8 cellular contexts compared by ENCODE assay signal in the genomic region with DNA sequence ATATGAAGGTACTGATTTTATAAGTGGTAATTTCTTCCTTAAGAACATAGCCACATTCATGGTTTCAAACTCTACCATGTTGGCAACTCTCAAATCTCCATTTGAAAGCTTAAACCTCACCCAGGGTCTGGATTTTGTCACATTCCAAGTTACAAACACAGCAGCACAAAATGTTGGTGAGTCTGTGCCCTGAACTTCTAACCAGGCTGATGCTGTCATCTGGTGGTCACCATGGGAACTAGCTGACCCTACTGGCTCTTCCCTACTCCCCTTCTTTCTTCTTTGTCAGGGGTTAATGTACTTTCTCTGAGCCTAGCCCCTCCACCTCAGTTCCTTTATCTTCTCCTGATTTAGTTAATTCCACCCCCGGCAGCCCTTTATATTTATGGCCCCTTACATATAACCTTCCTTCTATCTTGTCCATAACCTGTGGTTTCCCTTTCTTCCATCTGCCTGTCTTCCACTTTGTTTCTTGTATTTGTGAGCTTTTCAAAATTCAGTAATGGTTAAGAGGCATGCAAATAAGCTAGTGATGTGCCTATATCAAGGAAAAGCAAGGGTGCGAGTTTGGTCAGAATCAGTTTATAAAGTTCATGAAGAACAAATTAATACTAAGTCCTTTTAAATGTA. TPM values are rescaled to one million over a fixed set of nuclear protein-coding genes. Genes with fewer than 3 reads are reported as not detected.
DNase-seq lines count a peak whose midpoint lies in the region; ATAC-seq and TF ChIP-seq lines count a peak whose summit lies in the region.

No MANE protein-coding gene starts in this region.

- H3K9me3 ChIP-seq in hepatocyte (ENCODE audit: low read depth): no peaks in the 10 kb centered on the region

- H3K9me2 ChIP-seq in hepatocyte (replicated peaks; ENCODE audit: insufficient read depth): no peaks in the 10 kb centered on the region

- peak; percentile 34 for DNase-seq in stimulated activated CD4-positive, alpha-beta T cell treated with anti-CD3 and anti-CD28 coated beads, Interleukin-12 subunit alpha, Interleukin-12 subunit beta, amount 100 ng/mL, for 4 hours
- no peak for DNase-seq in stimulated activated CD4-positive, alpha-beta T cell treated with anti-CD3 and anti-CD28 coated beads, Interleukin-1b, Interleukin-23, amount 100 ng/mL, for 48 hours
- DNase-seq in SK-N-DZ (ENCODE audit: low spot score) (peak; percentile 34), astrocyte of the cerebellum (ENCODE audit: low read depth) (peak; percentile 55), hepatocyte (ENCODE audit: low spot score) (peak; percentile 67), sciatic nerve (ENCODE audit: low spot score) (no peak)

- no peak overlapping the region for H3K4me2 ChIP-seq in hepatocyte

- no peak overlapping the region for H3K4me3 ChIP-seq in astrocyte of the cerebellum (ENCODE audit: low read depth, low read length)
- H3K4me3 ChIP-seq in hepatocyte: no peak overlapping the region

- ATAC-seq in HG03175 (IDR thresholded peaks at IDR 0.05; ENCODE audit: unreplicated experiment): peak; percentile 55
- peak; percentile 87 for ATAC-seq in sciatic nerve
- ATAC-seq in HG02571 (IDR thresholded peaks at IDR 0.05; ENCODE audit: unreplicated experiment): no peak

- no peaks in the 10 kb centered on the region for H3K27me3 ChIP-seq in hepatocyte

- 65% methylated on average over 2 of the region's 2 CpGs for WGBS in hepatocyte (ENCODE audit: low lambda C conversion rate, missing lambda C conversion rate)

- H4K20me1 ChIP-seq in hepatocyte (ENCODE audit: insufficient read depth, poor library complexity, severe bottlenecking): no peaks in the 10 kb centered on the region

- in situ Hi-C loops in astrocyte of the cerebellum (cut with HindIII; ENCODE audit: low sequenced_read_pairs): loop anchor here (5.0 kb wide), 1 partner anchor 293 kb away; no protein-coding TSS in a partner anchor

- peaks cover 11% of the 10 kb centered on the region for H3K79me2 ChIP-seq in hepatocyte

- intact Hi-C loops in sciatic nerve (cut with DNase I): loop anchor here (10.0 kb wide), 1 partner anchor 136 kb away; no protein-coding TSS in a partner anchor

- no peaks in the 10 kb centered on the region for H3K4me1 ChIP-seq in hepatocyte (ENCODE audit: insufficient read depth)

- no peaks in the 10 kb centered on the region for H3K36me3 ChIP-seq in hepatocyte (replicated peaks; ENCODE audit: insufficient read depth, low read depth)

- TF ChIP-seq CTCF in astrocyte of the cerebellum (IDR thresholded peaks at IDR 0.05; ENCODE audit: low read depth, low read length, missing control alignments): peak; percentile 96
- peak; percentile 80 for TF ChIP-seq CTCF in hepatocyte (IDR thresholded peaks at IDR 0.05; ENCODE audit: poor library complexity)

- H3K27ac ChIP-seq in hepatocyte: peak overlapping the region; percentile 2

- H2AFZ ChIP-seq in hepatocyte: no peak overlapping the region

RNA-seq across cellular contexts. Expression of gene TGFBR1, which starts 35.9 kb away (rescaled TPM):
- 24.6 and 24.7 TPM in 2 replicates for polyA plus RNA-seq in SK-N-DZ (2014; cell fraction: cytosol; rRNA removed)
- polyA plus RNA-seq in SK-N-DZ (2014; cell fraction: nucleus; rRNA removed): 13.3 and 15.2 TPM in 2 replicates
- total RNA-seq in hepatocyte (74.2 and 79.4 TPM in 2 replicates), sciatic nerve (71.3 TPM)
- 31.5 and 41.7 TPM in 2 replicates for polyA plus RNA-seq in hepatocyte

Comparison
In these comparisons a context has a peak if more than half of its experiments do, and no peak if none do; other contexts are left out.
1. DNase-seq: peak in stimulated activated CD4-positive, alpha-beta T cell treated with anti-CD3 and anti-CD28 coated beads, Interleukin-12 subunit alpha, Interleukin-12 subunit beta, amount 100 ng/mL, for 4 hours (single experiment), SK-N-DZ (single experiment), astrocyte of the cerebellum (single experiment) and hepatocyte (single experiment); none in stimulated activated CD4-positive, alpha-beta T cell treated with anti-CD3 and anti-CD28 coated beads, Interleukin-1b, Interleukin-23, amount 100 ng/mL, for 48 hours (single experiment) and sciatic nerve (single experiment).